Comparison of ENCODE assay signal across 1 cellular context in the genomic region with DNA sequence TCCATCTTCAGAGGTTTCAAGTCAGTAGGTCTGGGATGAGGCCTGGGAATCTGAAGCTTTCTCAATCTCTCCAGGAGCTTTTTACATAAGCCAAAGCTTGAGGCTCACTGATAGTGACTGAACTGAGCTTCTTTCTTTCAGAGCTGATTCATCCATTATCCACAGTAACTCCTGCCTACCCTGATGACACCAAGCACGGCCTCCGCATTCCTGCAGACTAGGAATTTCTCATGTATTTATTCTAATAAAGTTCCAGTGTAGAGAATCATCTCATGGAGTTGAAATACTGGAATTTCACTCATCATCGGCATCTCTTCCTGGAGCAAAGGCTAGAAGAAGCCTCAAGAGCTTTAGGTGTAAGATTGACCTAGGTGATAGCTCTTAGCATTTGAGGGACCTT.
TF ChIP-seq lines count a peak whose summit lies in the region.

No MANE protein-coding gene starts in this region.

TF ChIP-seq in HepG2, 621 proteins besides CTCF, POLR2A, EP300 and RAD21 (continued from another document):
- TF ChIP-seq ZNF280D (CRISPR knock-in tag; IDR thresholded peaks at IDR 0.05) = no peak
- TF ChIP-seq ZNF232 (CRISPR knock-in tag; IDR thresholded peaks at IDR 0.05; ENCODE audit: borderline replicate concordance) = no peak
- TF ChIP-seq ZNF180 (CRISPR knock-in tag; IDR thresholded peaks at IDR 0.05; ENCODE audit: borderline replicate concordance, low read depth) = no peak
- TF ChIP-seq ZNF547 (CRISPR knock-in tag; IDR thresholded peaks at IDR 0.05) = no peak
- no peak for TF ChIP-seq ZNF503 (CRISPR knock-in tag; IDR thresholded peaks at IDR 0.05)
- no peak for TF ChIP-seq ZBTB44 (CRISPR knock-in tag; IDR thresholded peaks at IDR 0.05)
